Comparison of ENCODE assay signal across 8 cellular contexts in the genomic region with DNA sequence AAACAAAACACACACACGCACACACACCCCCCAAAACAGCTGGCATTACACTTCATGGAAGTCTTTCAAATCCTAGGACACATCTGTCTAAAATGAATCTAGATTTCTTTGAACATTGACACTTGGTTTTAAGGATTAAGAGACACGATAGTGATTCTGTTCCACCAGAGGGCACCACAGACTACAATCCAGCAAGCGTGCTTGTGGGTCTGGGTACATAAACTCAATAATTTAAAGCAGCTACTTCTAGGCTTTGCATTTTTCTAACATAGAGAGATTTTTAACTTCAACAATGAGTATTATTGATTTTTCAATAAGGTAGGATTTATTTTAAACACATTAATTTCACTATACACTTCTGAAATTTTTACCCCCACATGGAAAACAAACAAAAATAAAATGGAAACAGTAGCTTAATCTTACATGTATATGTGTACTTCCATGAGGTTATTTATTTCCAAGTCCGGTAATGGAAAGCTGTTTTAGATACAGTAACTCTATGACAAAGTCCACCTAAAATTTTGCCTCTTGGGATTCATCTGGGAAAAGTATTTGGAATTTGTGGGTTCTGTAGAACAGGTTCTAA.
A peak's percentile ranks its signal among the peaks of the same experiment; 100 is the strongest.
DNase-seq lines count a peak whose midpoint lies in the region; ATAC-seq, FAIRE-seq and TF ChIP-seq lines count a peak whose summit lies in the region.

No MANE protein-coding gene starts in this region.

- no peak overlapping the region for H2BK5ac ChIP-seq in trophoblast cell (ENCODE audit: low read depth, low read length, poor library complexity)

- H4K12ac ChIP-seq in trophoblast cell (ENCODE audit: low read depth, low read length): no peak overlapping the region

- H2BK120ac ChIP-seq in trophoblast cell (ENCODE audit: insufficient read depth, low read length, poor library complexity): no peak overlapping the region

- H3K4me2 ChIP-seq in trophoblast cell (ENCODE audit: low read length): no peak overlapping the region

- no peak overlapping the region for H3K14ac ChIP-seq in trophoblast cell (ENCODE audit: low read length)

- no CpG with 5 or more reads among the region's 4 CpGs for WGBS in trophoblast cell (ENCODE audit: extremely low coverage, insufficient coverage, insufficient read length)

- H3K4me3 ChIP-seq in trophoblast cell (ENCODE audit: low read depth, low read length): no peak overlapping the region

- no peaks in the 10 kb centered on the region for H3K36me3 ChIP-seq in trophoblast cell (ENCODE audit: control insufficient read depth in 1 of 2, insufficient read depth in 2 of 2, low read length in 2 of 2)

- no peak overlapping the region for H2BK12ac ChIP-seq in trophoblast cell (ENCODE audit: low read length)

- ATAC-seq in activated CD4-positive, CD25-positive, alpha-beta regulatory T cell treated with anti-CD3 and anti-CD28 coated beads, Interleukin-2, amount 50 U/mL, for 24 hours: no peak

- H3K9ac ChIP-seq in trophoblast cell (ENCODE audit: low read length): no peak overlapping the region

- no peak overlapping the region for H3K4ac ChIP-seq in trophoblast cell (ENCODE audit: low read depth, low read length)

- H3K23ac ChIP-seq in trophoblast cell (ENCODE audit: low read length): no peak overlapping the region

- peak; percentile 1 to 30 (median 15) for DNase-seq in activated CD4-positive, CD25-positive, alpha-beta regulatory T cell (lab: John Stamatoyannopoulos, UW)
- peak; percentile 57 for DNase-seq in HuH-7 (ENCODE audit: low spot score)
- DNase-seq in RCC 7860 (ENCODE audit: low spot score): peak; percentile 36
- DNase-seq in activated T-helper 9 cell treated with anti-CD3 and anti-CD28 coated beads, Interleukin-2, amount 50 U/mL, for 16 hours (ENCODE audit: low read depth): peak; percentile 4
- DNase-seq in frontal cortex (ENCODE audit: low spot score in 2 of 2): peak; percentile 10 to 15
- peak; percentile 67 to 86 for DNase-seq in trophoblast cell
- no peak for DNase-seq in GM12892 (ENCODE audit: insufficient read length)

- no peak overlapping the region for H3K18ac ChIP-seq in trophoblast cell (ENCODE audit: low read length)

- no peak overlapping the region for H2AFZ ChIP-seq in trophoblast cell (ENCODE audit: insufficient read depth, low read length, poor library complexity)

- no peaks in the 10 kb centered on the region for H3K79me1 ChIP-seq in trophoblast cell (ENCODE audit: low read length)

- no peak for TF ChIP-seq POLR2A in GM12892 (IDR thresholded peaks at IDR 0.05; ENCODE audit: low read depth, low read length)

- no peak overlapping the region for H4K8ac ChIP-seq in trophoblast cell (ENCODE audit: low read depth, low read length)

- H2AK5ac ChIP-seq in trophoblast cell (ENCODE audit: low read length): no peak overlapping the region

- H3K27me3 ChIP-seq in trophoblast cell (ENCODE audit: insufficient read depth, low read length): no peaks in the 10 kb centered on the region

- no peaks in the 10 kb centered on the region for H3K79me2 ChIP-seq in trophoblast cell (ENCODE audit: control insufficient read depth, insufficient read depth, low read length, poor library complexity)

- no peaks in the 10 kb centered on the region for H3K9me3 ChIP-seq in trophoblast cell (ENCODE audit: insufficient read depth, low read depth, low read length)

- FAIRE-seq in RCC 7860 (lab: Jason Lieb, UNC): peak; percentile 60
- FAIRE-seq in frontal cortex (lab: Jason Lieb, UNC): peak; percentile 72
- FAIRE-seq in GM12892 (lab: Jason Lieb, UNC): no peak

- H3K27ac ChIP-seq in trophoblast cell (ENCODE audit: low read depth, low read length): no peak overlapping the region

- no peak overlapping the region for H4K91ac ChIP-seq in trophoblast cell (ENCODE audit: low read depth, low read length)

- no peaks in the 10 kb centered on the region for H3K4me1 ChIP-seq in trophoblast cell (ENCODE audit: control insufficient read depth in 1 of 2, insufficient read depth in 2 of 2, low read length in 2 of 2)
